In genomic region chr11:119615003-119615878, GRCh38 we compare ENCODE assay signal across 9 cellular contexts.
DNase-seq lines count a peak whose midpoint lies in the region; ATAC-seq and TF ChIP-seq lines count a peak whose summit lies in the region.
"Had no signal": no experiment of that assay in that cellular context is flagged by ENCODE, and none has a peak within 500 bp of the region (broad histone marks: within the 10 kb centered on the region; RNA-seq: fewer than 3 reads in every experiment).

No MANE protein-coding gene starts in this region.

- H3K27me3 ChIP-seq in body of pancreas (no peaks in the 10 kb centered on the region), mesendoderm (ENCODE audit: insufficient read depth, low read length, poor library complexity) (no peaks in the 10 kb centered on the region)

- WGBS in body of pancreas, 2 donors, result 65 to 80% methylated on average over 8 to 9 of the region's 9 CpGs
- no CpG with 5 or more reads among the region's 9 CpGs for WGBS in mesendoderm (ENCODE audit: extremely low coverage, insufficient coverage, low lambda C conversion rate)

- H3K27ac ChIP-seq in body of pancreas, result peak overlapping the region in 2 of 4 donors; percentile 58 to 73
- H3K27ac ChIP-seq in mesendoderm (ENCODE audit: low read depth, low read length), result no peak overlapping the region

- no peaks in the 10 kb centered on the region for H3K79me1 ChIP-seq in mesendoderm (ENCODE audit: low read length)

- peak overlapping the region; percentile 7 for H2BK5ac ChIP-seq in mesendoderm (ENCODE audit: low read length)

- peak overlapping the region; percentile 63 for H3K56ac ChIP-seq in mesendoderm (ENCODE audit: low read length)

- no peak for TF ChIP-seq CTCF in body of pancreas (IDR thresholded peaks at IDR 0.05)

- no peak overlapping the region for H3K4ac ChIP-seq in mesendoderm (ENCODE audit: low read depth, low read length)

- no peaks in the 10 kb centered on the region for H3K79me2 ChIP-seq in mesendoderm (ENCODE audit: control insufficient read depth, insufficient read depth, low read length)

- no peaks in the 10 kb centered on the region for H3K9me3 ChIP-seq in body of pancreas

- H3K36me3 ChIP-seq in body of pancreas (replicated peaks in 1 of 2; ENCODE audit: insufficient read depth in 1 of 2, low read depth in 2 of 2) (no peaks in the 10 kb centered on the region), mesendoderm (ENCODE audit: control insufficient read depth, insufficient read depth, low read length) (no peaks in the 10 kb centered on the region)

- H2BK120ac ChIP-seq in mesendoderm (ENCODE audit: low read depth, low read length), result no peak overlapping the region

- intact Hi-C loops in body of pancreas (cut with DNase I), result no loop called here

- no peak for TF ChIP-seq POLR2A in body of pancreas (IDR thresholded peaks at IDR 0.05)

- H3K4me2 ChIP-seq in mesendoderm (ENCODE audit: low read length), result no peak overlapping the region

- H2BK15ac ChIP-seq in mesendoderm (replicated peaks; ENCODE audit: low read depth), result no peak overlapping the region

- H3K9ac ChIP-seq in mesendoderm (ENCODE audit: low read length), result no peak overlapping the region

- ATAC-seq in GM19023 (IDR thresholded peaks at IDR 0.05; ENCODE audit: unreplicated experiment) (peak; percentile 75), HG03571 (IDR thresholded peaks at IDR 0.05; ENCODE audit: unreplicated experiment) (peak; percentile 74), body of pancreas (peak; percentile 81)

- H3K18ac ChIP-seq in mesendoderm (ENCODE audit: low read length), result peak overlapping the region; percentile 53

- peak in 3 of 4 donors; percentile 13 to 46 (median 41) for DNase-seq in body of pancreas
- peak; percentile 67 for DNase-seq in mesendoderm
- no peak for DNase-seq in NCI-H146 (lab: John Stamatoyannopoulos, UW)
- no peak for DNase-seq in NCI-H2029 (lab: John Stamatoyannopoulos, UW)
- no peak for DNase-seq in NCI-H1092 treated with DMSO at 0.1 percent for 48 hours (lab: John Stamatoyannopoulos, UW)
- no peak for DNase-seq in NCI-H524 (lab: John Stamatoyannopoulos, UW)
- DNase-seq: right cardiac atrium had no signal

- H4K5ac ChIP-seq in mesendoderm (ENCODE audit: low read length), result no peak overlapping the region

- no peak overlapping the region for H3K4me3 ChIP-seq in body of pancreas
- H3K4me3 ChIP-seq in mesendoderm (ENCODE audit: low read length), result no peak overlapping the region

- H2AK5ac ChIP-seq in mesendoderm (ENCODE audit: low read length), result no peak overlapping the region

- H3K23ac ChIP-seq in mesendoderm (ENCODE audit: low read length), result peak overlapping the region; percentile 74

- no peak overlapping the region for H4K8ac ChIP-seq in mesendoderm (ENCODE audit: low read depth, low read length)

- H3K4me1 ChIP-seq in body of pancreas (peaks cover 4% of the 10 kb centered on the region), mesendoderm (ENCODE audit: control insufficient read depth, low read depth, low read length) (peaks cover 22% of the 10 kb centered on the region)

Comparison
In these comparisons a context has a peak if more than half of its experiments do, and no peak if none do; other contexts are left out.
1. DNase-seq: peak in body of pancreas (3 of 4) and mesendoderm (single experiment); none in NCI-H146 (single experiment), NCI-H2029 (single experiment), NCI-H1092 treated with DMSO at 0.1 percent for 48 hours (single experiment) and NCI-H524 (0 of 2).
2. Peak in every context shown above with its lines, with median percentiles within 50 percentile points of each other: ATAC-seq.